24 cellular contexts compared by ENCODE assay signal in genomic region chr4:82528074-82528473, GRCh38. TPM values are rescaled to one million over a fixed set of nuclear protein-coding genes. Genes with fewer than 3 reads are reported as not detected.
"Had no signal": no experiment of that assay in that cellular context is flagged by ENCODE, and none has a peak within 500 bp of the region (broad histone marks: within the 10 kb centered on the region; RNA-seq: fewer than 3 reads in every experiment).

No MANE protein-coding gene starts in this region.

- H3K9me3 Mint-ChIP-seq: activated CD4-positive, alpha-beta T cell treated with anti-CD3 and anti-CD28 coated beads, Interleukin-2, amount 10 ng/mL, durations not matched to agents 7 days and 5 days; activated CD8-positive, alpha-beta T cell treated with anti-CD3 and anti-CD28 coated beads for 36 hours; activated naive CD8-positive, alpha-beta T cell treated with anti-CD3 and anti-CD28 coated beads, Interleukin-2, amount 50 U/mL, for 24 hours; activated T-helper 1 cell treated with anti-CD3 and anti-CD28 coated beads, Interleukin-12 subunit alpha, Interleukin-12 subunit beta, Interleukin-2, Interleukin-4 antibody, amounts not matched to agents 30 ng/mL and 10 ng/mL and 1 ng/mL, durations not matched to agents 14 hours and 24 hours and 36 hours; natural killer cell; stimulated activated naive CD8-positive, alpha-beta T cell treated with anti-CD3 and anti-CD28 coated beads, Interleukin-15, Interleukin-2, amounts not matched to agents 100 ng/mL and 50 ng/mL, for 24 hours had no signal

- H3K9me3 ChIP-seq: left ventricle myocardium inferior, pancreas, thyroid gland, upper lobe of right lung had no signal

- H3K4me1 ChIP-seq: pancreas, thyroid gland, upper lobe of right lung had no signal

- ATAC-seq: activated CD8-positive, alpha-beta memory T cell treated with anti-CD3 and anti-CD28 coated beads, Interleukin-2, amount 10 ng/mL, durations not matched to agents 7 days and 5 days; activated CD8-positive, alpha-beta T cell treated with anti-CD3 and anti-CD28 coated beads for 36 hours; activated naive CD8-positive, alpha-beta T cell treated with anti-CD3 and anti-CD28 coated beads, Interleukin-2, amount 50 U/mL, for 24 hours; natural killer cell; pancreas; upper lobe of right lung had no signal

- H3K4me1 Mint-ChIP-seq: activated CD4-positive, alpha-beta T cell treated with anti-CD3 and anti-CD28 coated beads, Interleukin-2, amount 10 ng/mL, durations not matched to agents 7 days and 5 days; activated CD8-positive, alpha-beta memory T cell treated with anti-CD3 and anti-CD28 coated beads, Interleukin-2, amount 10 ng/mL, durations not matched to agents 7 days and 5 days; activated naive CD8-positive, alpha-beta T cell treated with anti-CD3 and anti-CD28 coated beads, Interleukin-2, amount 50 U/mL, for 24 hours; natural killer cell had no signal

- H3K4me3 Mint-ChIP-seq: activated CD4-positive, alpha-beta T cell treated with anti-CD3 and anti-CD28 coated beads, Interleukin-2, amount 10 ng/mL, durations not matched to agents 7 days and 5 days; activated CD8-positive, alpha-beta memory T cell treated with anti-CD3 and anti-CD28 coated beads, Interleukin-2, amount 10 ng/mL, durations not matched to agents 7 days and 5 days; activated CD8-positive, alpha-beta T cell treated with anti-CD3 and anti-CD28 coated beads for 36 hours; activated naive CD8-positive, alpha-beta T cell treated with anti-CD3 and anti-CD28 coated beads, Interleukin-2, amount 50 U/mL, for 24 hours; activated T-helper 1 cell treated with anti-CD3 and anti-CD28 coated beads, Interleukin-12 subunit alpha, Interleukin-12 subunit beta, Interleukin-2, Interleukin-4 antibody, amounts not matched to agents 30 ng/mL and 10 ng/mL and 1 ng/mL, durations not matched to agents 14 hours and 24 hours and 36 hours; natural killer cell; stimulated activated naive CD8-positive, alpha-beta T cell treated with anti-CD3 and anti-CD28 coated beads, Interleukin-15, Interleukin-2, amounts not matched to agents 100 ng/mL and 50 ng/mL, for 24 hours had no signal

- FAIRE-seq: pancreas, TTC549 had no signal

- DNase-seq: activated CD4-positive, alpha-beta T cell treated with anti-CD3 and anti-CD28 coated beads, Interleukin-2, amount 10 ng/mL, durations not matched to agents 7 days and 5 days; activated CD4-positive, CD25-positive, alpha-beta regulatory T cell treated with anti-CD3 and anti-CD28 coated beads, Interleukin-2, amount 50 U/mL, for 72 hours; activated CD8-positive, alpha-beta memory T cell treated with anti-CD3 and anti-CD28 coated beads, Interleukin-2, amount 10 ng/mL, durations not matched to agents 7 days and 5 days; activated CD8-positive, alpha-beta T cell treated with anti-CD3 and anti-CD28 coated beads for 36 hours; activated gamma-delta T cell; activated naive CD4-positive, alpha-beta T cell treated with anti-CD3 and anti-CD28 coated beads, Interleukin-2, amount 50 U/mL, for 16 hours; activated naive CD8-positive, alpha-beta T cell treated with anti-CD3 and anti-CD28 coated beads, Interleukin-2, amount 50 U/mL, for 24 hours; effector CD8-positive, alpha-beta T cell; erythroblast; foreskin fibroblast; kidney glomerular epithelial cell; left ventricle myocardium inferior; midbrain; natural killer cell; pancreas; right cardiac atrium; stimulated activated CD4-positive, alpha-beta T cell treated with anti-CD3 and anti-CD28 coated beads, Interleukin-12 subunit alpha, Interleukin-12 subunit beta, amount 100 ng/mL, for 4 hours; thyroid gland; upper lobe of right lung; WERI-Rb-1 had no signal

- H3K27ac ChIP-seq: cardiac muscle cell, left ventricle myocardium inferior, pancreas, thyroid gland, upper lobe of right lung, WERI-Rb-1 had no signal

- H3K4me3 ChIP-seq: cardiac muscle cell, left ventricle myocardium inferior, pancreas, thyroid gland, upper lobe of right lung had no signal

- H3K36me3 Mint-ChIP-seq: activated CD8-positive, alpha-beta memory T cell treated with anti-CD3 and anti-CD28 coated beads, Interleukin-2, amount 10 ng/mL, durations not matched to agents 7 days and 5 days; natural killer cell had no signal

- H3K27me3 Mint-ChIP-seq: activated CD8-positive, alpha-beta T cell treated with anti-CD3 and anti-CD28 coated beads for 36 hours had no signal

- H3K27ac Mint-ChIP-seq: activated CD4-positive, alpha-beta T cell treated with anti-CD3 and anti-CD28 coated beads, Interleukin-2, amount 10 ng/mL, durations not matched to agents 7 days and 5 days; activated CD8-positive, alpha-beta memory T cell treated with anti-CD3 and anti-CD28 coated beads, Interleukin-2, amount 10 ng/mL, durations not matched to agents 7 days and 5 days; activated CD8-positive, alpha-beta T cell treated with anti-CD3 and anti-CD28 coated beads for 36 hours; activated naive CD8-positive, alpha-beta T cell treated with anti-CD3 and anti-CD28 coated beads, Interleukin-2, amount 50 U/mL, for 24 hours; activated T-helper 1 cell treated with anti-CD3 and anti-CD28 coated beads, Interleukin-12 subunit alpha, Interleukin-12 subunit beta, Interleukin-2, Interleukin-4 antibody, amounts not matched to agents 30 ng/mL and 10 ng/mL and 1 ng/mL, durations not matched to agents 14 hours and 24 hours and 36 hours; natural killer cell; stimulated activated naive CD8-positive, alpha-beta T cell treated with anti-CD3 and anti-CD28 coated beads, Interleukin-15, Interleukin-2, amounts not matched to agents 100 ng/mL and 50 ng/mL, for 24 hours had no signal

- H3K36me3 ChIP-seq: cardiac muscle cell, left ventricle myocardium inferior, pancreas, thyroid gland, upper lobe of right lung, WERI-Rb-1 had no signal

- H3K27me3 ChIP-seq: cardiac muscle cell, pancreas, thyroid gland, upper lobe of right lung had no signal

RNA-seq across cellular contexts. Expression of gene TMEM150C, which starts 33.7 kb away (rescaled TPM):
- total RNA-seq: activated CD4-positive, alpha-beta T cell treated with anti-CD3 and anti-CD28 coated beads, Interleukin-2, amount 10 ng/mL, durations not matched to agents 7 days and 5 days; activated CD8-positive, alpha-beta memory T cell treated with anti-CD3 and anti-CD28 coated beads, Interleukin-2, amount 10 ng/mL, durations not matched to agents 7 days and 5 days; activated CD8-positive, alpha-beta T cell treated with anti-CD3 and anti-CD28 coated beads for 36 hours; activated T-helper 1 cell treated with anti-CD3 and anti-CD28 coated beads, Interleukin-12 subunit alpha, Interleukin-12 subunit beta, Interleukin-2, Interleukin-4 antibody, amounts not matched to agents 30 ng/mL and 10 ng/mL and 1 ng/mL, durations not matched to agents 14 hours and 24 hours and 36 hours; natural killer cell had no signal
